19 cellular contexts compared by ENCODE assay signal in the genomic region with DNA sequence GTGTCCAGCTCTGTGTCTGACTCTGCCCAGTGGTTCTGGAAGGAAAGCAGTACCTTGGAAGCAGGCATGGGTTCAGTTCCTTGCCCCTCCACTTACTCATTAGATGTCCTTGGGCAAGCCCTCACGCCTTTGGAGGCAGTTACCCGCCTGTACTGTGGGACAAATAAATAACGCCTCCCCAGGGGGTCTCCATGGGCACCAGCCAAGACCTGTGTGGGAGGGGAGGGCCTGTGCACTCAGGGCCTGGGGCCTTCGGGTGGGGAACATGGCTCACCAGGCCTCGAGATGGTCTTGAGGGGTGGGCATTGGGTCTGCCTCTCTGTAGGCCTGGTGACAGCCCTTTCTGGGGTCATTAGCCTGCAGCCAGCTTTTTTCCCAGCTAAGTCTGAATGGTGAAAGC.
DNase-seq lines count a peak whose midpoint lies in the region; ATAC-seq and TF ChIP-seq lines count a peak whose summit lies in the region.
"Had no signal": no experiment of that assay in that cellular context is flagged by ENCODE, and none has a peak within 500 bp of the region (broad histone marks: within the 10 kb centered on the region; RNA-seq: fewer than 3 reads in every experiment).

No MANE protein-coding gene starts in this region.

- TF ChIP-seq POLR2A in esophagus muscularis mucosa (IDR thresholded peaks at IDR 0.05; ENCODE audit: low read depth) (no peak), thyroid gland (IDR thresholded peaks at IDR 0.05) (no peak)

- H3K9me3 ChIP-seq in BLaER1 treated with 17β-estradiol and CSF1 and Interleukin-3, amounts not matched to agents 10 nM and 100 nM (replicated peaks in 1 of 11): peaks cover 26 to 38% (median 28%) of the 10 kb centered on the region in 11 experiments
- H3K9me3 ChIP-seq in esophagus muscularis mucosa: peaks cover 0 to 8% (median 0%) of the 10 kb centered on the region in 4 donors
- H3K9me3 ChIP-seq in muscle layer of duodenum (ENCODE audit: control insufficient read depth in 1 of 2, low read length in 2 of 2): no peaks in the 10 kb centered on the region
- H3K9me3 ChIP-seq in thyroid gland: no peaks in the 10 kb centered on the region
- H3K9me3 ChIP-seq: neutrophil had no signal

- DNase-seq in esophagus muscularis mucosa (ENCODE audit: extremely low spot score) (no peak), thyroid gland (no peak), EL (no peak)
- DNase-seq: activated CD4-positive, alpha-beta memory T cell treated with anti-CD3 and anti-CD28 coated beads, Interleukin-2, amount 10 ng/mL, durations not matched to agents 7 days and 5 days; activated CD4-positive, alpha-beta T cell treated with anti-CD3 and anti-CD28 coated beads for 1 hour; activated CD8-positive, alpha-beta memory T cell treated with anti-CD3 and anti-CD28 coated beads, Interleukin-2, amount 50 U/mL, for 4 hours; activated naive CD4-positive, alpha-beta T cell treated with Interleukin-2 at 50 U/mL for 16 hours; NCI-H1694 treated with DMSO at 0.1 percent for 48 hours; NCI-H446 treated with DMSO at 0.1 percent for 48 hours; NCI-H774; SHP77 treated with DMSO at 0.1 percent for 48 hours; stimulated activated CD4-positive, alpha-beta T cell treated with anti-CD3 and anti-CD28 coated beads, Interleukin-15, amount 100 ng/mL, for 24 hours had no signal

- peaks cover 10 to 53% (median 48%) of the 10 kb centered on the region in 10 experiments; a peak in 19 of 20 replicates for H3K4me1 ChIP-seq in BLaER1 treated with 17β-estradiol and CSF1 and Interleukin-3, amounts not matched to agents 10 nM and 100 nM
- peaks cover 49 to 60% (median 56%) of the 10 kb centered on the region in 4 donors for H3K4me1 ChIP-seq in esophagus muscularis mucosa
- peaks cover 5 to 42% of the 10 kb centered on the region in 2 donors for H3K4me1 ChIP-seq in muscle layer of duodenum (ENCODE audit: control insufficient read depth in 1 of 2, insufficient read depth in 2 of 2, low read length in 2 of 2)
- peaks cover 51 to 55% of the 10 kb centered on the region in 2 donors for H3K4me1 ChIP-seq in thyroid gland

- no peak for TF ChIP-seq EP300 in esophagus muscularis mucosa (IDR thresholded peaks at IDR 0.05)

- H3K9ac ChIP-seq in BLaER1 treated with 17β-estradiol and CSF1 and Interleukin-3, amounts not matched to agents 10 nM and 100 nM: no peak overlapping the region

- no peak for TF ChIP-seq CTCF in esophagus muscularis mucosa (IDR thresholded peaks at IDR 0.05)
- no peak for TF ChIP-seq CTCF in thyroid gland (IDR thresholded peaks at IDR 0.05)

- H3K4me2 ChIP-seq in BLaER1 treated with 17β-estradiol and CSF1 and Interleukin-3, amounts not matched to agents 10 nM and 100 nM: peak overlapping the region; percentile 9 to 86 (median 39); a peak in 16 of 22 replicates

- H4K20me1 ChIP-seq in BLaER1 treated with 17β-estradiol and CSF1 and Interleukin-3, amounts not matched to agents 10 nM and 100 nM: no peaks in the 10 kb centered on the region

- no peaks in the 10 kb centered on the region for H3K27me3 ChIP-seq in BLaER1 treated with 17β-estradiol and CSF1 and Interleukin-3, amounts not matched to agents 10 nM and 100 nM
- H3K27me3 ChIP-seq in esophagus muscularis mucosa (no peaks in the 10 kb centered on the region), muscle layer of duodenum (ENCODE audit: low read depth, low read length) (no peaks in the 10 kb centered on the region), thyroid gland (no peaks in the 10 kb centered on the region)
- H3K27me3 ChIP-seq: neutrophil had no signal

- H3K4me3 ChIP-seq in BLaER1 treated with 17β-estradiol and CSF1 and Interleukin-3, amounts not matched to agents 10 nM and 100 nM: no peak overlapping the region
- H3K4me3 ChIP-seq in esophagus muscularis mucosa (no peak overlapping the region), muscle layer of duodenum (ENCODE audit: low read depth in 1 of 2, low read length in 2 of 2) (no peak overlapping the region), thyroid gland (replicated peaks in 1 of 3) (no peak overlapping the region)

- intact Hi-C loops in esophagus muscularis mucosa (cut with DNase I) (no loop called here), thyroid gland (cut with DNase I) (no loop called here)

- no CpG with 5 or more reads among the region's 5 CpGs for WGBS in esophagus muscularis mucosa
- WGBS in thyroid gland, 2 donors: 68 to 90% methylated on average over 3 of the region's 5 CpGs

- peaks cover 0 to 12% (median 0%) of the 10 kb centered on the region in 11 experiments; a peak in 2 of 22 replicates for H3K36me3 ChIP-seq in BLaER1 treated with 17β-estradiol and CSF1 and Interleukin-3, amounts not matched to agents 10 nM and 100 nM
- H3K36me3 ChIP-seq in esophagus muscularis mucosa (peaks cover 0 to 7% (median 0%) of the 10 kb centered on the region in 4 donors), muscle layer of duodenum (ENCODE audit: control insufficient read depth in 1 of 2, insufficient read depth in 2 of 2, low read length in 2 of 2) (peaks cover 0 to 3% of the 10 kb centered on the region in 2 donors), thyroid gland (no peaks in the 10 kb centered on the region)
- H3K36me3 ChIP-seq: neutrophil had no signal

- no peak overlapping the region for H3K27ac ChIP-seq in BLaER1 treated with 17β-estradiol and CSF1 and Interleukin-3, amounts not matched to agents 10 nM and 100 nM
- H3K27ac ChIP-seq in esophagus muscularis mucosa (replicated peaks in 1 of 4): peak overlapping the region; percentile 38 to 68 (median 57)
- H3K27ac ChIP-seq in muscle layer of duodenum (ENCODE audit: low read length): peak overlapping the region; percentile 16
- peak overlapping the region; percentile 65 to 94 (median 85) for H3K27ac ChIP-seq in thyroid gland
- H3K27ac ChIP-seq: neutrophil had no signal

- no peak for ATAC-seq in GM19328 (IDR thresholded peaks at IDR 0.05; ENCODE audit: unreplicated experiment)
- no peak for ATAC-seq in HG02970 (IDR thresholded peaks at IDR 0.05; ENCODE audit: low FRiP score, unreplicated experiment)
- ATAC-seq: Panc1; stimulated activated effector memory CD8-positive, alpha-beta T cell treated with anti-CD3 and anti-CD28 coated beads, Interleukin-12 subunit alpha, Interleukin-12 subunit beta, amount 100 ng/mL, for 72 hours had no signal

Comparison
In these comparisons a context has a peak if more than half of its experiments do, and no peak if none do; other contexts are left out.
1. H3K27ac ChIP-seq: peak in esophagus muscularis mucosa (4 of 4), muscle layer of duodenum (single experiment) and thyroid gland (3 of 3); none in BLaER1 treated with 17β-estradiol and CSF1 and Interleukin-3, amounts not matched to agents 10 nM and 100 nM (0 of 11).